Comparison of ENCODE assay signal across 11 cellular contexts in the genomic region with DNA sequence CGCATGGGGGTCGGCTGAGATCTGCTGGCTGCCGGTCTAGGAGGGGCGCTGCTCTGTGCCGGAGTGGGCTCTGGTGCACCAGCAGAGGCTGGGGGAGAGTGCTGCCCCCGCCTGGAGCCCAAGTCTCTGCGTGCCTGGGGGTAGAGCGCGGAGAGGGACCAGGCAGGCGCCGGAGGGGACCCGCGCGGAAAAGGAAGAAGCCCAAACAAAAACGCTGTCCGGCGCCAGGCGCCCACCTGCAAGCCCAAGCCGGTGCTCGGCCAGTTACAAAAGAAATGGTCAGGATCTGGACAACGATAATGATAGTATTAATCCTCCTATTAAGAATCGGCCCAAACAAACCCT. TPM values are rescaled to one million over a fixed set of nuclear protein-coding genes. Genes with fewer than 3 reads are reported as not detected.
A peak's percentile ranks its signal among the peaks of the same experiment; 100 is the strongest.
DNase-seq lines count a peak whose midpoint lies in the region; ATAC-seq and TF ChIP-seq lines count a peak whose summit lies in the region.
"Had no signal": no experiment of that assay in that cellular context is flagged by ENCODE, and none has a peak within 500 bp of the region (broad histone marks: within the 10 kb centered on the region; RNA-seq: fewer than 3 reads in every experiment).

No MANE protein-coding gene starts in this region.

- DNase-seq in AG04450 (ENCODE audit: low read depth, low spot score) (no peak), Panc1 (ENCODE audit: low read depth, low spot score) (no peak), fibroblast of villous mesenchyme (ENCODE audit: low read depth) (no peak), neuronal stem cell (ENCODE audit: low spot score) (no peak), COLO829 (ENCODE audit: low spot score) (no peak), RPMI8226 (no peak), DMS79 treated with DMSO at 0.1 percent for 48 hours (lab: John Stamatoyannopoulos, UW) (no peak)
- DNase-seq: DMS53, MM.1S, small intestine had no signal

- WGBS in neuronal stem cell (ENCODE audit: extremely low coverage in 2 of 2, insufficient read length in 2 of 2, insufficient replicate concordance in 1 of 2), 2 donors: no CpG with 5 or more reads among the region's 22 CpGs

- H4K91ac ChIP-seq in neuronal stem cell (ENCODE audit: low read depth, low read length, poor library complexity): no peak overlapping the region

- intact Hi-C loops in Panc1 (cut with micrococcal nuclease; ENCODE audit: unreplicated experiment): no loop called here

- in situ Hi-C loops in Panc1 (cut with HindIII; ENCODE audit: low pct_unique_long_range_greater_than_20kb, low sequenced_read_pairs): no loop called here

- H2BK15ac ChIP-seq in neuronal stem cell (ENCODE audit: low read length): peak overlapping the region; percentile 49

- H3K79me1 ChIP-seq in neuronal stem cell (ENCODE audit: low read depth, low read length): no peaks in the 10 kb centered on the region

- no peak; the same call in 1 of the 2 replicates for ATAC-seq in Panc1
- no peak for ATAC-seq in GM18498 (IDR thresholded peaks at IDR 0.05; ENCODE audit: unreplicated experiment)

- POLR2A ChIA-PET in AG04450 (lab: Yijun Ruan, JAX): no interaction called here
- POLR2A ChIA-PET in Panc1 (lab: Charles Lee): no interaction called here

- no peaks in the 10 kb centered on the region for H3K36me3 ChIP-seq in Panc1 (ENCODE audit: control insufficient read depth, insufficient read depth, low read length)
- H3K36me3 ChIP-seq in neuronal stem cell (replicated peaks in 1 of 2; ENCODE audit: control insufficient read depth in 2 of 2, insufficient read depth in 2 of 2, low read length in 2 of 2): peaks cover 0 to 22% of the 10 kb centered on the region in 2 donors

- peak overlapping the region; percentile 92 for H2AFZ ChIP-seq in neuronal stem cell (ENCODE audit: low read length)

- peaks cover 4% of the 10 kb centered on the region for H3K27me3 ChIP-seq in AG04450 (ENCODE audit: control insufficient read depth, insufficient read depth, low read length)
- H3K27me3 ChIP-seq in Panc1 (ENCODE audit: control insufficient read depth, insufficient read depth, low read length): no peaks in the 10 kb centered on the region
- H3K27me3 ChIP-seq in neuronal stem cell (ENCODE audit: control insufficient read depth in 3 of 3, insufficient read depth in 3 of 3, low read depth in 1 of 3, low read length in 3 of 3): no peaks in the 10 kb centered on the region

- H2BK5ac ChIP-seq in neuronal stem cell (ENCODE audit: low read length): peak overlapping the region; percentile 91

- BruUV-seq in Panc1 (replicated peaks; lab: Mats Ljungman, UMichigan): no TSS peak

- H3K9ac ChIP-seq in neuronal stem cell (ENCODE audit: low read depth, low read length, poor library complexity): no peak overlapping the region

- no peak overlapping the region for H4K8ac ChIP-seq in neuronal stem cell (ENCODE audit: low read depth, low read length)

- H3K27ac ChIP-seq in AG04450 (ENCODE audit: low read depth, low read length): peak overlapping the region; percentile 21
- no peak overlapping the region for H3K27ac ChIP-seq in Panc1 (ENCODE audit: low read length)
- H3K27ac ChIP-seq in neuronal stem cell (replicated peaks; ENCODE audit: low read length): peak overlapping the region; percentile 74

- H3K4me3 ChIP-seq in AG04450 (ENCODE audit: low read depth, low read length): peak overlapping the region; percentile 91
- H3K4me3 ChIP-seq in Panc1 (ENCODE audit: low read depth in 2 of 2, low read length in 2 of 2): peak overlapping the region; percentile 59 to 67
- H3K4me3 ChIP-seq in fibroblast of villous mesenchyme (ENCODE audit: low read depth, low read length): peak overlapping the region; percentile 93
- peak overlapping the region; percentile 79 to 82 for H3K4me3 ChIP-seq in neuronal stem cell (ENCODE audit: low read length in 2 of 2)

- no peak overlapping the region for H3K14ac ChIP-seq in neuronal stem cell (ENCODE audit: low read length)

- H3K4me2 ChIP-seq in neuronal stem cell (ENCODE audit: insufficient read depth, low read length, poor library complexity, severe bottlenecking): peak overlapping the region; percentile 86

- no peak overlapping the region for H3K23ac ChIP-seq in neuronal stem cell (ENCODE audit: low read depth, low read length, poor library complexity)

- H2AK5ac ChIP-seq in neuronal stem cell (ENCODE audit: low read depth, low read length): no peak overlapping the region

- peaks cover 2% of the 10 kb centered on the region for H3K4me1 ChIP-seq in Panc1 (ENCODE audit: control insufficient read depth, insufficient read depth, low read length)
- H3K4me1 ChIP-seq in neuronal stem cell (ENCODE audit: control insufficient read depth in 2 of 2, insufficient read depth in 1 of 2, low read depth in 1 of 2, low read length in 2 of 2): peaks cover 8 to 23% of the 10 kb centered on the region in 2 donors

- TF ChIP-seq CTCF in AG04450 (IDR thresholded peaks at IDR 0.05; ENCODE audit: low read depth, low read length) (peak; percentile 22; the same call in 1 of the 2 replicates), Panc1 (IDR thresholded peaks at IDR 0.05) (peak; percentile 26), fibroblast of villous mesenchyme (IDR thresholded peaks at IDR 0.05; ENCODE audit: insufficient read depth, low read depth, low read length) (no peak)

- no peak overlapping the region for H2BK12ac ChIP-seq in neuronal stem cell (ENCODE audit: low read length)

- H3K18ac ChIP-seq in neuronal stem cell (ENCODE audit: low read length): peak overlapping the region; percentile 95

- H3K4ac ChIP-seq in neuronal stem cell (ENCODE audit: low read length): no peak overlapping the region

- CTCF ChIA-PET in AG04450 (lab: Charles Lee) (interaction anchor here (0.7 kb wide), 1 partner anchor 394 kb away, joined by 5 read pairs; no protein-coding TSS in a partner anchor), Panc1 (lab: Charles Lee) (interaction anchor here (0.6 kb wide), 1 partner anchor 23 kb away, joined by 6 read pairs; no protein-coding TSS in a partner anchor)

- no peaks in the 10 kb centered on the region; the same call in 1 of the 2 replicates for H3K9me3 ChIP-seq in AG04450 (ENCODE audit: control insufficient read depth, insufficient read depth, low read length)
- no peaks in the 10 kb centered on the region for H3K9me3 ChIP-seq in Panc1 (ENCODE audit: control insufficient read depth, insufficient read depth, low read depth, low read length)
- H3K9me3 ChIP-seq in neuronal stem cell (replicated peaks in 1 of 2; ENCODE audit: control insufficient read depth in 2 of 2, insufficient read depth in 1 of 2, low read depth in 1 of 2, low read length in 2 of 2): no peaks in the 10 kb centered on the region

- H2BK120ac ChIP-seq in neuronal stem cell (ENCODE audit: low read depth, low read length): no peak overlapping the region

RNA-seq across cellular contexts. Expression of gene S1PR3, which starts 0.6 kb away (rescaled TPM):
- polyA plus RNA-seq in AG04450 (2011; rRNA removed): 33.1 and 40.3 TPM in 2 replicates
- 50.7 and 58.2 TPM in 2 replicates for polyA minus RNA-seq in AG04450 (2011; rRNA and poly(A)+ RNA removed)
- total RNA-seq in Panc1 (2021; ENCODE audit: unreplicated experiment): 8.1 TPM
- 4.1 TPM for polyA plus RNA-seq in Panc1 (2012; ENCODE audit: insufficient read length)
- total RNA-seq in fibroblast of villous mesenchyme: 102 and 279 TPM in 2 replicates
- 11.1 TPM for polyA plus RNA-seq in neuronal stem cell (2013, experiment 1 of 2)
- 11.3 TPM for polyA plus RNA-seq in neuronal stem cell (2013, experiment 2 of 2)

Comparison
In these comparisons a context has a peak if more than half of its experiments do, and no peak if none do; other contexts are left out.
1. RNA of gene S1PR3, which starts 0.6 kb away (total RNA-seq): 102 to 279 TPM in fibroblast of villous mesenchyme; 8.1 TPM in Panc1 (single experiment); every median in the first group is over 10 times any median in the second.
2. Peak in every context shown above with its lines, with median percentiles within 50 percentile points of each other: H3K4me3 ChIP-seq.